Comparison of ENCODE assay signal across 17 cellular contexts in the genomic region with DNA sequence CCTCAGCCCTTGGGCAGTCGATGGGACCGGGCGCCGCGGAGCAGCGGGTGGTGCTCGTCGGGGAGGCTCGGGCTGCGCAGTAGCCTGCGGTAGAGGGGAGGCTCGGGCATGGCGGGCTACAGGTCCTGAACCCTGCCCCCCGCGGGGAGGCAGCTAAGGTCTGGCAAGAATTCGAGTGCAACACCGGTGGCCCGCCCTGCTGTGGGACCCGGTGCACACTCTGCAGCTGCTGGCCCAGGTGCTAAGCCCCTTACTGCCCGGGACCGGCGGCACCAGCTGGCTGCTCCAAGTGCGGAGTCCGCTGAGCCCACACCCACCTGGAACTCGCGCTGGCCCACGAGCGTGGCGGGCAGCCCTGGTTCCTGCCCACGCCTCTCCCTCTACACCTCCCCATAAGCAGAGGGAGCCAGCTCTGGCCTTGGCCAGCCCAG.
DNase-seq lines count a peak whose midpoint lies in the region; ATAC-seq, FAIRE-seq and TF ChIP-seq lines count a peak whose summit lies in the region.
"Had no signal": no experiment of that assay in that cellular context is flagged by ENCODE, and none has a peak within 500 bp of the region (broad histone marks: within the 10 kb centered on the region; RNA-seq: fewer than 3 reads in every experiment).

No MANE protein-coding gene starts in this region.

- H3K23ac ChIP-seq in trophoblast cell (ENCODE audit: low read length) = no peak overlapping the region

- H4K12ac ChIP-seq in trophoblast cell (ENCODE audit: low read depth, low read length) = no peak overlapping the region

- H3K4me1 ChIP-seq in kidney (ENCODE audit: control insufficient read depth in 1 of 2, insufficient read depth in 1 of 2, low read depth in 1 of 2, low read length in 2 of 2) (no peaks in the 10 kb centered on the region), lower lobe of right lung (peaks cover 8% of the 10 kb centered on the region), trophoblast cell (ENCODE audit: control insufficient read depth in 1 of 2, insufficient read depth in 2 of 2, low read length in 2 of 2) (no peaks in the 10 kb centered on the region), Caco-2 (no peaks in the 10 kb centered on the region)
- H3K4me1 ChIP-seq: A549 had no signal

- no peaks in the 10 kb centered on the region for H3K36me3 ChIP-seq in kidney (ENCODE audit: control insufficient read depth in 1 of 2, insufficient read depth in 2 of 2, low read length in 2 of 2)
- no peaks in the 10 kb centered on the region for H3K36me3 ChIP-seq in lower lobe of right lung
- no peaks in the 10 kb centered on the region for H3K36me3 ChIP-seq in trophoblast cell (ENCODE audit: control insufficient read depth in 1 of 2, insufficient read depth in 2 of 2, low read length in 2 of 2)
- H3K36me3 ChIP-seq in Caco-2 (ENCODE audit: control insufficient read depth, insufficient read depth, low read length) = no peaks in the 10 kb centered on the region
- H3K36me3 ChIP-seq: BE2C had no signal

- no peak overlapping the region for H2BK5ac ChIP-seq in trophoblast cell (ENCODE audit: low read depth, low read length, poor library complexity)

- H3K9ac ChIP-seq in kidney (ENCODE audit: low read length in 2 of 2) (no peak overlapping the region), trophoblast cell (ENCODE audit: low read length) (no peak overlapping the region)

- H3K27me3 ChIP-seq in lower lobe of right lung (ENCODE audit: low read depth) (no peaks in the 10 kb centered on the region), trophoblast cell (ENCODE audit: insufficient read depth, low read length) (no peaks in the 10 kb centered on the region), Caco-2 (replicated peaks; ENCODE audit: control insufficient read depth, insufficient read depth, low read length) (no peaks in the 10 kb centered on the region)
- H3K27me3 ChIP-seq: BE2C had no signal

- no peak overlapping the region for H3K4me3 ChIP-seq in kidney (ENCODE audit: low read length in 2 of 2)
- no peak overlapping the region for H3K4me3 ChIP-seq in lower lobe of right lung
- H3K4me3 ChIP-seq in trophoblast cell (ENCODE audit: low read depth, low read length) = peak overlapping the region; percentile 20
- H3K4me3 ChIP-seq in Caco-2 (ENCODE audit: low read depth, low read length) = no peak overlapping the region
- H3K4me3 ChIP-seq: A549 had no signal

- no peak overlapping the region for H4K91ac ChIP-seq in trophoblast cell (ENCODE audit: low read depth, low read length)

- H3K4me2 ChIP-seq in trophoblast cell (ENCODE audit: low read length) = no peak overlapping the region
- H3K4me2 ChIP-seq: A549 had no signal

- POLR2A ChIA-PET in Caco-2 (lab: Charles Lee) = no interaction called here

- no peak overlapping the region for H3K27ac ChIP-seq in kidney (ENCODE audit: low read depth in 2 of 2, low read length in 2 of 2)
- no peak overlapping the region for H3K27ac ChIP-seq in lower lobe of right lung
- H3K27ac ChIP-seq in trophoblast cell (ENCODE audit: low read depth, low read length) = no peak overlapping the region
- H3K27ac ChIP-seq: A549 had no signal

- H3K79me1 ChIP-seq in trophoblast cell (ENCODE audit: low read length) = no peaks in the 10 kb centered on the region

- no peaks in the 10 kb centered on the region for H3K9me3 Mint-ChIP-seq in stimulated activated memory B cell treated with anti-CD40 and anti-IgM and Interleukin-4, amounts not matched to agents 10 μg/mL and 1 μg/mL and 100 μg/mL, for 72 hours
- H3K9me3 Mint-ChIP-seq in Caco-2 (ENCODE audit: unreplicated experiment) = no peaks in the 10 kb centered on the region

- peak; percentile 75 for DNase-seq in kidney
- DNase-seq in lower lobe of right lung = peak; percentile 33
- no peak for DNase-seq in trophoblast cell
- DNase-seq in Caco-2 = no peak
- no peak for DNase-seq in hepatic stellate cell (ENCODE audit: low spot score)
- no peak for DNase-seq in activated T-cell treated with anti-CD3 and anti-CD28 coated beads, Interleukin-2, amount 50 U/mL, for 48 hours
- no peak for DNase-seq in NCI-H2029 (lab: John Stamatoyannopoulos, UW)
- DNase-seq: BE2C; CD8-positive, alpha-beta memory T cell; DMS53; GF-D8; GOT3; H9 had no signal

- no peak overlapping the region for H3K27ac Mint-ChIP-seq in stimulated activated memory B cell treated with anti-CD40 and anti-IgM and Interleukin-4, amounts not matched to agents 10 μg/mL and 1 μg/mL and 100 μg/mL, for 72 hours
- H3K27ac Mint-ChIP-seq in Caco-2 (ENCODE audit: unreplicated experiment) = no peak overlapping the region
- H3K27ac Mint-ChIP-seq: CD14-positive monocyte; CD8-positive, alpha-beta memory T cell; H9 had no signal

- peak in 1 of 2 donors; percentile 47 for ATAC-seq in lower lobe of right lung
- ATAC-seq in stimulated activated memory B cell treated with anti-CD40 and anti-IgM and Interleukin-4, amounts not matched to agents 10 μg/mL and 1 μg/mL and 100 μg/mL, for 72 hours = peak; percentile 43
- ATAC-seq: A549 had no signal

- H2BK120ac ChIP-seq in trophoblast cell (ENCODE audit: insufficient read depth, low read length, poor library complexity) = no peak overlapping the region

- H3K18ac ChIP-seq in trophoblast cell (ENCODE audit: low read length) = no peak overlapping the region

- no peak for FAIRE-seq in kidney (lab: Jason Lieb, UNC)
- FAIRE-seq: A549, GM19239 had no signal

- no peak overlapping the region for H4K8ac ChIP-seq in trophoblast cell (ENCODE audit: low read depth, low read length)

- no peak overlapping the region for H3K14ac ChIP-seq in trophoblast cell (ENCODE audit: low read length)

- H3K79me2 ChIP-seq in trophoblast cell (ENCODE audit: control insufficient read depth, insufficient read depth, low read length, poor library complexity) = no peaks in the 10 kb centered on the region

- no peaks in the 10 kb centered on the region for H3K36me3 Mint-ChIP-seq in stimulated activated memory B cell treated with anti-CD40 and anti-IgM and Interleukin-4, amounts not matched to agents 10 μg/mL and 1 μg/mL and 100 μg/mL, for 72 hours
- no peaks in the 10 kb centered on the region for H3K36me3 Mint-ChIP-seq in Caco-2 (ENCODE audit: insufficient read depth, unreplicated experiment)
- H3K36me3 Mint-ChIP-seq: CD14-positive monocyte; CD8-positive, alpha-beta memory T cell had no signal

- BruUV-seq in Caco-2 (replicated peaks; lab: Mats Ljungman, UMichigan) = no TSS peak

- H2AK5ac ChIP-seq in trophoblast cell (ENCODE audit: low read length) = no peak overlapping the region

- WGBS in trophoblast cell (ENCODE audit: extremely low coverage, insufficient coverage, insufficient read length) = no CpG with 5 or more reads among the region's 30 CpGs

- H3K27me3 Mint-ChIP-seq in stimulated activated memory B cell treated with anti-CD40 and anti-IgM and Interleukin-4, amounts not matched to agents 10 μg/mL and 1 μg/mL and 100 μg/mL, for 72 hours = no peaks in the 10 kb centered on the region
- H3K27me3 Mint-ChIP-seq in Caco-2 (ENCODE audit: insufficient read depth, unreplicated experiment) = no peaks in the 10 kb centered on the region

- H3K4me3 Mint-ChIP-seq in stimulated activated memory B cell treated with anti-CD40 and anti-IgM and Interleukin-4, amounts not matched to agents 10 μg/mL and 1 μg/mL and 100 μg/mL, for 72 hours = no peak overlapping the region
- H3K4me3 Mint-ChIP-seq in Caco-2 (ENCODE audit: unreplicated experiment) = no peak overlapping the region
- H3K4me3 Mint-ChIP-seq: CD14-positive monocyte; CD8-positive, alpha-beta memory T cell; H9 had no signal

- no peaks in the 10 kb centered on the region for H3K9me3 ChIP-seq in kidney (ENCODE audit: control insufficient read depth in 1 of 2, low read length in 2 of 2)
- no peaks in the 10 kb centered on the region for H3K9me3 ChIP-seq in lower lobe of right lung
- peaks cover 4% of the 10 kb centered on the region for H3K9me3 ChIP-seq in trophoblast cell (ENCODE audit: insufficient read depth, low read depth, low read length)
- no peaks in the 10 kb centered on the region for H3K9me3 ChIP-seq in Caco-2
- H3K9me3 ChIP-seq: A549, BE2C had no signal

- H3K4me1 Mint-ChIP-seq in stimulated activated memory B cell treated with anti-CD40 and anti-IgM and Interleukin-4, amounts not matched to agents 10 μg/mL and 1 μg/mL and 100 μg/mL, for 72 hours = no peaks in the 10 kb centered on the region
- H3K4me1 Mint-ChIP-seq in Caco-2 (ENCODE audit: low read depth, unreplicated experiment) = no peaks in the 10 kb centered on the region
- H3K4me1 Mint-ChIP-seq: CD14-positive monocyte; CD8-positive, alpha-beta memory T cell; H9 had no signal

- H2BK12ac ChIP-seq in trophoblast cell (ENCODE audit: low read length) = no peak overlapping the region

- TF ChIP-seq CTCF in kidney (IDR thresholded peaks at IDR 0.05; ENCODE audit: borderline replicate concordance, extremely low read depth, insufficient read depth) (no peak), lower lobe of right lung (IDR thresholded peaks at IDR 0.05) (no peak), Caco-2 (IDR thresholded peaks at IDR 0.05; ENCODE audit: insufficient read depth in 1 of 2, low read depth in 1 of 2, low read length in 1 of 2, severe bottlenecking in 1 of 2, unreplicated experiment in 1 of 2) (no peak)

- no peak overlapping the region for H3K4ac ChIP-seq in trophoblast cell (ENCODE audit: low read depth, low read length)

- CTCF ChIA-PET in Caco-2 (lab: Charles Lee) = no interaction called here

- H2AFZ ChIP-seq in trophoblast cell (ENCODE audit: insufficient read depth, low read length, poor library complexity) = no peak overlapping the region

- intact Hi-C loops in kidney (cut with DNase I) (no loop called here), lower lobe of right lung (cut with DNase I) (no loop called here), Caco-2 (cut with micrococcal nuclease; ENCODE audit: unreplicated experiment) (no loop called here)

Comparison
In these comparisons a context has a peak if more than half of its experiments do, and no peak if none do; other contexts are left out.
1. DNase-seq: peak in kidney (single experiment) and lower lobe of right lung (single experiment); none in trophoblast cell (0 of 2), Caco-2 (0 of 2), hepatic stellate cell (single experiment), activated T-cell treated with anti-CD3 and anti-CD28 coated beads, Interleukin-2, amount 50 U/mL, for 48 hours (0 of 2) and NCI-H2029 (single experiment).